Comparison of ENCODE assay signal across 13 cellular contexts in genomic region chr9:92746567-92747458, GRCh38. TPM values are rescaled to one million over a fixed set of nuclear protein-coding genes. Genes with fewer than 3 reads are reported as not detected.
DNase-seq lines count a peak whose midpoint lies in the region; ATAC-seq and TF ChIP-seq lines count a peak whose summit lies in the region.
"Had no signal": no experiment of that assay in that cellular context is flagged by ENCODE, and none has a peak within 500 bp of the region (broad histone marks: within the 10 kb centered on the region; RNA-seq: fewer than 3 reads in every experiment).

No MANE protein-coding gene starts in this region.

- intact Hi-C loops in heart left ventricle (cut with DNase I) (no loop called here), Right ventricle myocardium superior (cut with DNase I) (no loop called here), esophagus muscularis mucosa (cut with DNase I) (no loop called here)

- TF ChIP-seq CTCF in heart left ventricle (IDR thresholded peaks at IDR 0.05), result no peak
- TF ChIP-seq CTCF in esophagus muscularis mucosa (IDR thresholded peaks at IDR 0.05), result no peak

- H3K4me2 ChIP-seq in mesendoderm (ENCODE audit: low read length), result no peak overlapping the region
- H3K4me2 ChIP-seq: A549 had no signal

- H3K9me3 ChIP-seq in heart left ventricle, result no peaks in the 10 kb centered on the region
- no peaks in the 10 kb centered on the region for H3K9me3 ChIP-seq in ectodermal cell (ENCODE audit: control insufficient read depth, low read length)
- H3K9me3 ChIP-seq in esophagus muscularis mucosa, result no peaks in the 10 kb centered on the region
- H3K9me3 ChIP-seq: A549, stomach had no signal

- 64 to 76% (median 72%) methylated on average over 13 to 14 of the region's 14 CpGs for WGBS in heart left ventricle, 4 donors
- WGBS in ectodermal cell, 2 experiments, result 93 to 96% methylated on average over 14 of the region's 14 CpGs
- WGBS in mesendoderm (ENCODE audit: extremely low coverage, insufficient coverage, low lambda C conversion rate), result no CpG with 5 or more reads among the region's 14 CpGs
- 75% methylated on average over 11 of the region's 14 CpGs for WGBS in esophagus muscularis mucosa

- no peak overlapping the region for H2BK5ac ChIP-seq in mesendoderm (ENCODE audit: low read length)

- H2BK120ac ChIP-seq in mesendoderm (ENCODE audit: low read depth, low read length), result no peak overlapping the region

- peaks cover 34% of the 10 kb centered on the region for H3K79me1 ChIP-seq in mesendoderm (ENCODE audit: low read length)

- DNase-seq in heart left ventricle (no peak), Right ventricle myocardium superior (no peak), mesendoderm (no peak), G401 (ENCODE audit: low spot score) (no peak), esophagus muscularis mucosa (ENCODE audit: extremely low spot score) (no peak), HUDEP-2 (lab: John Stamatoyannopoulos, UW; ENCODE audit: unreplicated experiment in 76 of 76) (no peak)
- no peak for DNase-seq in activated naive CD4-positive, alpha-beta T cell treated with anti-CD3 and anti-CD28 coated beads, Interleukin-2, amount 50 U/mL, for 16 hours
- DNase-seq: NCI-H187 treated with DMSO at 0.1 percent for 48 hours, stomach, T-helper 2 cell had no signal

- in situ Hi-C loops in G401 (cut with HindIII; ENCODE audit: low sequenced_read_pairs), result no loop called here

- no peak overlapping the region for H3K18ac ChIP-seq in mesendoderm (ENCODE audit: low read length)

- H2AK5ac ChIP-seq in mesendoderm (ENCODE audit: low read length), result no peak overlapping the region

- H3K27me3 ChIP-seq in heart left ventricle, result no peaks in the 10 kb centered on the region
- no peaks in the 10 kb centered on the region for H3K27me3 ChIP-seq in ectodermal cell (ENCODE audit: control insufficient read depth, insufficient read depth, low read length, poor library complexity, severe bottlenecking)
- H3K27me3 ChIP-seq in mesendoderm (ENCODE audit: insufficient read depth, low read length, poor library complexity), result no peaks in the 10 kb centered on the region
- H3K27me3 ChIP-seq in esophagus muscularis mucosa, result no peaks in the 10 kb centered on the region
- H3K27me3 ChIP-seq: stomach had no signal

- no peak overlapping the region for H3K4me3 ChIP-seq in heart left ventricle
- no peak overlapping the region for H3K4me3 ChIP-seq in ectodermal cell (ENCODE audit: insufficient read depth, low read depth, low read length)
- H3K4me3 ChIP-seq in mesendoderm (ENCODE audit: low read length), result no peak overlapping the region
- H3K4me3 ChIP-seq in esophagus muscularis mucosa, result no peak overlapping the region
- H3K4me3 ChIP-seq: A549, stomach had no signal

- TF ChIP-seq POLR2A in heart left ventricle (IDR thresholded peaks at IDR 0.05) (no peak), esophagus muscularis mucosa (IDR thresholded peaks at IDR 0.05; ENCODE audit: low read depth) (no peak)

- H3K23ac ChIP-seq in mesendoderm (ENCODE audit: low read length), result peak overlapping the region; percentile 25

- H3K56ac ChIP-seq in mesendoderm (ENCODE audit: low read length), result peak overlapping the region; percentile 38

- ATAC-seq in heart left ventricle (peak in 3 of 4 donors; percentile 7 to 33 (median 21)), Right ventricle myocardium superior (ENCODE audit: poor library complexity) (no peak)

- H3K36me3 ChIP-seq in heart left ventricle (no peaks in the 10 kb centered on the region), ectodermal cell (ENCODE audit: control insufficient read depth, insufficient read depth, low read length) (no peaks in the 10 kb centered on the region), mesendoderm (ENCODE audit: control insufficient read depth, insufficient read depth, low read length) (no peaks in the 10 kb centered on the region), esophagus muscularis mucosa (no peaks in the 10 kb centered on the region)
- H3K36me3 ChIP-seq: stomach had no signal

- no peak for TF ChIP-seq EP300 in esophagus muscularis mucosa (IDR thresholded peaks at IDR 0.05)

- H3K79me2 ChIP-seq in mesendoderm (ENCODE audit: control insufficient read depth, insufficient read depth, low read length), result peaks cover 78% of the 10 kb centered on the region

- H3K27ac ChIP-seq in heart left ventricle, result peak overlapping the region in 10 of 12 donors; percentile 10 to 59 (median 43)
- H3K27ac ChIP-seq in ectodermal cell (ENCODE audit: insufficient read depth, low read depth, low read length, poor library complexity, severe bottlenecking), result peak overlapping the region; percentile 6
- H3K27ac ChIP-seq in mesendoderm (ENCODE audit: low read depth, low read length), result no peak overlapping the region
- H3K27ac ChIP-seq in esophagus muscularis mucosa (replicated peaks in 1 of 4), result peak overlapping the region in 2 of 4 donors; percentile 6 to 34
- H3K27ac ChIP-seq: epithelial cell of prostate, stomach had no signal

- no peak overlapping the region for H3K4ac ChIP-seq in mesendoderm (ENCODE audit: low read depth, low read length)

- H4K8ac ChIP-seq in mesendoderm (ENCODE audit: low read depth, low read length), result no peak overlapping the region

- no peak overlapping the region for H4K5ac ChIP-seq in mesendoderm (ENCODE audit: low read length)

- no peak overlapping the region for H2BK15ac ChIP-seq in mesendoderm (replicated peaks; ENCODE audit: low read depth)

- H3K4me1 ChIP-seq in heart left ventricle (peaks cover 13 to 85% (median 60%) of the 10 kb centered on the region in 12 donors), ectodermal cell (ENCODE audit: control insufficient read depth, insufficient read depth, low read length) (peaks cover 17% of the 10 kb centered on the region), mesendoderm (ENCODE audit: control insufficient read depth, low read depth, low read length) (peaks cover 19% of the 10 kb centered on the region), esophagus muscularis mucosa (peaks cover 63 to 75% (median 73%) of the 10 kb centered on the region in 4 donors)

- H3K9ac ChIP-seq in mesendoderm (ENCODE audit: low read length), result no peak overlapping the region

RNA-seq across cellular contexts. Expression of gene BICD2, which starts 17.8 kb away (rescaled TPM):
- total RNA-seq in heart left ventricle (10 to 100 TPM; 28.3 to 56.7 (median 35.9) TPM), Right ventricle myocardium superior (33.2 TPM), esophagus muscularis mucosa (10 to 100 TPM; 44.0 to 72.5 (median 57.3) TPM)
- 10 to 100 TPM; 17.6 to 45.7 TPM for polyA plus RNA-seq in heart left ventricle
- 20.1 TPM for polyA plus RNA-seq in ectodermal cell (2013, experiment 1 of 4)
- polyA plus RNA-seq in ectodermal cell (2013, experiment 2 of 4), result 18.8 TPM
- 16.1 TPM for polyA plus RNA-seq in ectodermal cell (2013, experiment 3 of 4)
- polyA plus RNA-seq in ectodermal cell (2013, experiment 4 of 4), result 18.4 TPM
- polyA plus RNA-seq in mesendoderm (2013, experiment 1 of 2), result 10.9 TPM
- polyA plus RNA-seq in mesendoderm (2013, experiment 2 of 2), result 11.3 TPM
- 25.0 and 30.3 TPM in 2 replicates for total RNA-seq in G401 (2014; rRNA removed; shearing (Covaris generic))
